In genomic region chr12:64577046-64577445, GRCh38 we compare ENCODE assay signal across 16 cellular contexts. TPM values are rescaled to one million over a fixed set of nuclear protein-coding genes. Genes with fewer than 3 reads are reported as not detected.
A peak's percentile ranks its signal among the peaks of the same experiment; 100 is the strongest.
DNase-seq lines count a peak whose midpoint lies in the region; ATAC-seq and TF ChIP-seq lines count a peak whose summit lies in the region.
"Had no signal": no experiment of that assay in that cellular context is flagged by ENCODE, and none has a peak within 500 bp of the region (broad histone marks: within the 10 kb centered on the region; RNA-seq: fewer than 3 reads in every experiment).

No MANE protein-coding gene starts in this region.

- H3K36me3 ChIP-seq in right atrium auricular region = no peaks in the 10 kb centered on the region
- H3K36me3 ChIP-seq in psoas muscle (ENCODE audit: insufficient read depth in 1 of 2, low read depth in 1 of 2) = no peaks in the 10 kb centered on the region

- DNase-seq in left cardiac atrium = no peak
- no peak for DNase-seq in right atrium auricular region (ENCODE audit: low spot score)
- DNase-seq in amniotic epithelial cell (ENCODE audit: low read depth) = peak; percentile 37
- DNase-seq in coronary artery (ENCODE audit: low spot score) = no peak
- no peak for DNase-seq in psoas muscle
- no peak for DNase-seq in GDM1 (lab: John Stamatoyannopoulos, UW)
- DNase-seq: C1 segment of cervical spinal cord; Calu3; CD4-positive, alpha-beta memory T cell; COR-L47; DMS53; DMS79 treated with DMSO at 0.1 percent for 48 hours; H9 had no signal

- ATAC-seq in left cardiac atrium (peak; percentile 56 to 79), psoas muscle (peak in 2 of 4 donors; percentile 64 to 82), GM21576 (IDR thresholded peaks at IDR 0.05; ENCODE audit: unreplicated experiment) (no peak)
- ATAC-seq: GM23338, HCT116 had no signal

- 39 to 71% (median 51%) methylated on average over 4 of the region's 4 CpGs for WGBS in psoas muscle, 3 donors

- H3K9me3 ChIP-seq in right atrium auricular region (peaks cover 8 to 14% of the 10 kb centered on the region in 2 donors), psoas muscle (peaks cover 9% of the 10 kb centered on the region)

- intact Hi-C loops in left cardiac atrium (cut with DNase I) = no loop called here
- intact Hi-C loops in psoas muscle (cut with DNase I) = no loop called here

- TF ChIP-seq CTCF in right atrium auricular region (IDR thresholded peaks at IDR 0.05) = no peak
- no peak for TF ChIP-seq CTCF in coronary artery (IDR thresholded peaks at IDR 0.05)
- no peak for TF ChIP-seq CTCF in psoas muscle (IDR thresholded peaks at IDR 0.05)

- no peaks in the 10 kb centered on the region for H3K27me3 ChIP-seq in right atrium auricular region
- H3K27me3 ChIP-seq in psoas muscle (ENCODE audit: insufficient read depth in 3 of 3, low read length in 2 of 3) = no peaks in the 10 kb centered on the region

- H3K4me3 ChIP-seq in right atrium auricular region = no peak overlapping the region
- peak overlapping the region; percentile 22 for H3K4me3 ChIP-seq in coronary artery
- peak overlapping the region; percentile 40 for H3K4me3 ChIP-seq in psoas muscle
- H3K4me3 ChIP-seq: GM23338 had no signal

- H3K27ac ChIP-seq in right atrium auricular region = no peak overlapping the region
- H3K27ac ChIP-seq in coronary artery = peak overlapping the region; percentile 7 to 41
- H3K27ac ChIP-seq in psoas muscle = no peak overlapping the region

- H3K4me1 ChIP-seq in right atrium auricular region (no peaks in the 10 kb centered on the region), psoas muscle (peaks cover 6% of the 10 kb centered on the region)

RNA-seq across cellular contexts. Expression of gene RASSF3, which starts 33.2 kb away (rescaled TPM):
- 100 to 1,000 TPM; 116 to 118 TPM for total RNA-seq in left cardiac atrium
- total RNA-seq in right atrium auricular region = 10 to 100 TPM; 55.4 to 88.4 TPM
- total RNA-seq in psoas muscle = 10 to 100 TPM in 3 of 4 donors, 1 to 10 TPM in 1; 7.0 to 30.6 (median 19.0) TPM
- 10 to 100 TPM in 1 of 3 donors, 1 to 10 TPM in 2; 4.9 to 18.5 (median 9.8) TPM for polyA plus RNA-seq in psoas muscle

Comparison
In these comparisons a context has a peak if more than half of its experiments do, and no peak if none do; other contexts are left out.
1. H3K27ac ChIP-seq: peak in coronary artery (2 of 2); none in right atrium auricular region (0 of 2) and psoas muscle (single experiment).
2. H3K4me3 ChIP-seq: peak in coronary artery (single experiment) and psoas muscle (single experiment); none in right atrium auricular region (0 of 2).